8 cellular contexts compared by ENCODE assay signal in the genomic region with DNA sequence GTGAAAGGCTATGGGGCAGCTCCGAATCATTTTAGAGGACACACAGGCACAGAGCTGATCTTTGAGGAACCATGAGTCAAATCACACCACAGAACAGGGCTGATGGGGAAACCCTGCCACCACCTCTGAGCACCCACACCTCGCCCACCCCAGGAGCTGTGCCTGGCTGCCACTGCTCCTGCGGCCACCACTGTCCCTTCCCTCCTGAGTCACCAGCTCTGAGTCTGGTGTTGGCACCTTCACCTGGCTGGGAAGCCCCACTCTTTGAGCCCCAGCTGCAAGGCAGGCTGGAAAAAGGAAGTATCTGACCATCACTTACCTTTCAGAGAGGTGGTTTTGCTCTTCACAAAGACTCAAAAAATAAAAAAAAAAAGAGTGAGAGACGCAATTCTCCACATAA.
DNase-seq lines count a peak whose midpoint lies in the region; ATAC-seq and TF ChIP-seq lines count a peak whose summit lies in the region.
"Had no signal": no experiment of that assay in that cellular context is flagged by ENCODE, and none has a peak within 500 bp of the region (broad histone marks: within the 10 kb centered on the region; RNA-seq: fewer than 3 reads in every experiment).

No MANE protein-coding gene starts in this region.

- no peak overlapping the region for H3K18ac ChIP-seq in trophoblast cell (ENCODE audit: low read length)

- no peak overlapping the region for H2AFZ ChIP-seq in trophoblast cell (ENCODE audit: insufficient read depth, low read length, poor library complexity)

- H3K4me1 ChIP-seq in trophoblast cell (ENCODE audit: control insufficient read depth in 1 of 2, insufficient read depth in 2 of 2, low read length in 2 of 2) = no peaks in the 10 kb centered on the region

- H3K27me3 ChIP-seq in trophoblast cell (ENCODE audit: insufficient read depth, low read length) = no peaks in the 10 kb centered on the region

- H3K79me2 ChIP-seq in trophoblast cell (ENCODE audit: control insufficient read depth, insufficient read depth, low read length, poor library complexity) = no peaks in the 10 kb centered on the region

- TF ChIP-seq CTCF in GM20000 (IDR thresholded peaks at IDR 0.05; ENCODE audit: extremely low read depth, missing control alignments) = no peak

- no peaks in the 10 kb centered on the region for H3K36me3 ChIP-seq in trophoblast cell (ENCODE audit: control insufficient read depth in 1 of 2, insufficient read depth in 2 of 2, low read length in 2 of 2)

- H3K4me2 ChIP-seq in trophoblast cell (ENCODE audit: low read length) = no peak overlapping the region

- no peak overlapping the region for H4K12ac ChIP-seq in trophoblast cell (ENCODE audit: low read depth, low read length)

- no peaks in the 10 kb centered on the region for H3K79me1 ChIP-seq in trophoblast cell (ENCODE audit: low read length)

- no peak overlapping the region for H2BK120ac ChIP-seq in trophoblast cell (ENCODE audit: insufficient read depth, low read length, poor library complexity)

- no peak overlapping the region for H2AK5ac ChIP-seq in trophoblast cell (ENCODE audit: low read length)

- H3K4me3 ChIP-seq in trophoblast cell (ENCODE audit: low read depth, low read length) = no peak overlapping the region

- H3K9me3 ChIP-seq in trophoblast cell (ENCODE audit: insufficient read depth, low read depth, low read length) = peaks cover 2% of the 10 kb centered on the region

- no peak overlapping the region for H3K4ac ChIP-seq in trophoblast cell (ENCODE audit: low read depth, low read length)

- no peak overlapping the region for H3K9ac ChIP-seq in trophoblast cell (ENCODE audit: low read length)

- ATAC-seq in GM18511 (IDR thresholded peaks at IDR 0.05; ENCODE audit: unreplicated experiment) (peak; percentile 67), HG03196 (IDR thresholded peaks at IDR 0.05; ENCODE audit: unreplicated experiment) (peak; percentile 50)

- DNase-seq in GM20000 (ENCODE audit: low spot score) (peak; percentile 82), islet precursor cell (peak; percentile 12), NCI-H526 treated with DMSO at 0.1 percent for 48 hours (lab: John Stamatoyannopoulos, UW) (no peak), NCI-H2029 treated with DMSO at 0.1 percent for 48 hours (lab: John Stamatoyannopoulos, UW) (no peak), trophoblast cell (no peak)
- DNase-seq: NCI-H446 treated with DMSO at 0.1 percent for 48 hours had no signal

- WGBS in trophoblast cell (ENCODE audit: extremely low coverage, insufficient coverage, insufficient read length) = no CpG with 5 or more reads among the region's 4 CpGs

- H2BK12ac ChIP-seq in trophoblast cell (ENCODE audit: low read length) = no peak overlapping the region

- no peak overlapping the region for H2BK5ac ChIP-seq in trophoblast cell (ENCODE audit: low read depth, low read length, poor library complexity)

- H3K14ac ChIP-seq in trophoblast cell (ENCODE audit: low read length) = no peak overlapping the region

- no peak overlapping the region for H3K27ac ChIP-seq in trophoblast cell (ENCODE audit: low read depth, low read length)

- no peak overlapping the region for H4K8ac ChIP-seq in trophoblast cell (ENCODE audit: low read depth, low read length)

- no peak overlapping the region for H3K23ac ChIP-seq in trophoblast cell (ENCODE audit: low read length)

- H4K91ac ChIP-seq in trophoblast cell (ENCODE audit: low read depth, low read length) = no peak overlapping the region

Comparison
In these comparisons a context has a peak if more than half of its experiments do, and no peak if none do; other contexts are left out.
1. DNase-seq: peak in GM20000 (single experiment) and islet precursor cell (single experiment); none in NCI-H526 treated with DMSO at 0.1 percent for 48 hours (single experiment), NCI-H2029 treated with DMSO at 0.1 percent for 48 hours (single experiment) and trophoblast cell (0 of 2).